ENCODE assay signal across 20 cellular contexts in the genomic region with DNA sequence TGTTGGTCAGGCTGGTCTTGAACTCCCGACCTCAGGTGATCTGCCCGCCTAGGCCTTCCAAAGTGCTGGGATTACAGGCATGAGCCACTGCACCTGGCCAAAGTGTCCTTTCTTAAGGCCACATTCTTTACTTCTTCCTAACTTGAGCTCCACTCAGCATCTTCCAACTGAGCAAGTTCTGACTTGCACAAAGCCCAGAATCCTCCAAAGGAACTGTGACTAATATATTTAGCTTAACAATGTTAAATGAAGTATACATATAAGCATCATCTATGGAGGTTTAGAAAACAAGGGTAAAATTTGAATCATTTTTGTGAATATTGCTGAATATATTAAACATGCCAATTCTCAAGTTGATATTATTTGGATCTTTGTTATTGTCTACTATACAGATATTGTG.
A peak's percentile ranks its signal among the peaks of the same experiment; 100 is the strongest.
DNase-seq lines count a peak whose midpoint lies in the region; ATAC-seq, FAIRE-seq and TF ChIP-seq lines count a peak whose summit lies in the region.
"Had no signal": no experiment of that assay in that cellular context is flagged by ENCODE, and none has a peak within 500 bp of the region (broad histone marks: within the 10 kb centered on the region; RNA-seq: fewer than 3 reads in every experiment).

No MANE protein-coding gene starts in this region.

- intact Hi-C loops in transverse colon (cut with DNase I; ENCODE audit: low total_unique reads), result no loop called here

- H3K27me3 Mint-ChIP-seq in activated naive CD4-positive, alpha-beta T cell treated with anti-CD3 and anti-CD28 coated beads, Interleukin-2, amount 50 U/mL, for 24 hours, result no peaks in the 10 kb centered on the region
- no peaks in the 10 kb centered on the region for H3K27me3 Mint-ChIP-seq in activated naive CD4-positive, alpha-beta T cell treated with anti-CD3 and anti-CD28 coated beads, Interleukin-2, amount 10 ng/mL, durations not matched to agents 7 days and 5 days
- no peaks in the 10 kb centered on the region for H3K27me3 Mint-ChIP-seq in WTC11 (ENCODE audit: low read depth)

- TF ChIP-seq EP300 in transverse colon (IDR thresholded peaks at IDR 0.05; ENCODE audit: low read depth), result no peak

- no peaks in the 10 kb centered on the region for H3K9me3 ChIP-seq in transverse colon
- H3K9me3 ChIP-seq: A549, SJCRH30 had no signal

- peak; percentile 14 for FAIRE-seq in GM19239 (lab: Jason Lieb, UNC)
- FAIRE-seq: A549, GM12892 had no signal

- CTCF ChIA-PET in activated naive CD4-positive, alpha-beta T cell treated with anti-CD3 and anti-CD28 coated beads, Interleukin-2, amount 10 ng/mL, durations not matched to agents 7 days and 5 days (lab: Charles Lee), result interaction anchor here (1.3 kb wide), 1 partner anchor 15 kb away, joined by 4 read pairs; no protein-coding TSS in a partner anchor
- CTCF ChIA-PET in WTC11 (lab: Charles Lee), result interaction anchor here (2.0 kb wide), 1 partner anchor 14 kb away, joined by 4 read pairs; no protein-coding TSS in a partner anchor

- H3K27ac Mint-ChIP-seq in activated naive CD4-positive, alpha-beta T cell treated with anti-CD3 and anti-CD28 coated beads, Interleukin-2, amount 50 U/mL, for 24 hours, result peak overlapping the region; percentile 84
- H3K27ac Mint-ChIP-seq in activated naive CD4-positive, alpha-beta T cell treated with anti-CD3 and anti-CD28 coated beads, Interleukin-2, amount 10 ng/mL, durations not matched to agents 7 days and 5 days, result no peak overlapping the region
- H3K27ac Mint-ChIP-seq in WTC11, result peak overlapping the region; percentile 36; the same call in 1 of the 2 replicates

- H3K27me3 ChIP-seq in foreskin keratinocyte, result no peaks in the 10 kb centered on the region
- H3K27me3 ChIP-seq in transverse colon, result no peaks in the 10 kb centered on the region
- H3K27me3 ChIP-seq: SJCRH30 had no signal

- peaks cover 71% of the 10 kb centered on the region for H3K4me1 Mint-ChIP-seq in activated naive CD4-positive, alpha-beta T cell treated with anti-CD3 and anti-CD28 coated beads, Interleukin-2, amount 50 U/mL, for 24 hours
- peaks cover 60% of the 10 kb centered on the region for H3K4me1 Mint-ChIP-seq in activated naive CD4-positive, alpha-beta T cell treated with anti-CD3 and anti-CD28 coated beads, Interleukin-2, amount 10 ng/mL, durations not matched to agents 7 days and 5 days
- H3K4me1 Mint-ChIP-seq in WTC11, result no peaks in the 10 kb centered on the region

- H3K27ac ChIP-seq in foreskin keratinocyte (no peak overlapping the region), transverse colon (peak overlapping the region in 2 of 4 donors; percentile 49 to 59)
- H3K27ac ChIP-seq: A549, PC-9, SJCRH30 had no signal

- no peaks in the 10 kb centered on the region for H3K9me3 Mint-ChIP-seq in activated naive CD4-positive, alpha-beta T cell treated with anti-CD3 and anti-CD28 coated beads, Interleukin-2, amount 50 U/mL, for 24 hours
- H3K9me3 Mint-ChIP-seq in activated naive CD4-positive, alpha-beta T cell treated with anti-CD3 and anti-CD28 coated beads, Interleukin-2, amount 10 ng/mL, durations not matched to agents 7 days and 5 days, result no peaks in the 10 kb centered on the region
- no peaks in the 10 kb centered on the region for H3K9me3 Mint-ChIP-seq in WTC11

- 95% methylated on average over 2 of the region's 2 CpGs; no CpG with 5 or more reads in 1 of the 2 donors for WGBS in transverse colon (ENCODE audit: low coverage in 1 of 2), 2 donors

- H3K4me3 Mint-ChIP-seq in activated naive CD4-positive, alpha-beta T cell treated with anti-CD3 and anti-CD28 coated beads, Interleukin-2, amount 50 U/mL, for 24 hours, result no peak overlapping the region
- no peak overlapping the region for H3K4me3 Mint-ChIP-seq in activated naive CD4-positive, alpha-beta T cell treated with anti-CD3 and anti-CD28 coated beads, Interleukin-2, amount 10 ng/mL, durations not matched to agents 7 days and 5 days
- H3K4me3 Mint-ChIP-seq in WTC11, result no peak overlapping the region

- H3K4me3 ChIP-seq in transverse colon, result no peak overlapping the region
- H3K4me3 ChIP-seq: A549, PC-9, SJCRH30 had no signal

- in situ Hi-C loops in transverse colon (cut with MboI; ENCODE audit: low pct_ligation_motif_present in 1 of 4, low pct_unique_long_range_greater_than_20kb in 1 of 4, low sequenced_read_pairs in 3 of 4), result no loop called here

- no peak for DNase-seq in activated naive CD4-positive, alpha-beta T cell treated with anti-CD3 and anti-CD28 coated beads, Interleukin-2, amount 10 ng/mL, durations not matched to agents 7 days and 5 days
- DNase-seq in GM19239 (ENCODE audit: insufficient read length, low spot score) (no peak), WTC11 (ENCODE audit: low spot score) (no peak), foreskin keratinocyte (peak; percentile 77 to 89), transverse colon (no peak), erythroblast (lab: John Stamatoyannopoulos, UW) (no peak), GOT3 (lab: John Stamatoyannopoulos, UW) (no peak)
- DNase-seq: DMS79, HCEC 1CT, Kasumi-1, NCI-H1092 treated with DMSO at 0.1 percent for 48 hours, NCI-H146, NCI-H2029 treated with DMSO at 0.1 percent for 48 hours, NCI-H2171, NCI-H526, PC-9, SJCRH30 had no signal

- H3K4me1 ChIP-seq in foreskin keratinocyte (peaks cover 7% of the 10 kb centered on the region), transverse colon (peaks cover 0 to 34% (median 12%) of the 10 kb centered on the region in 4 donors)
- H3K4me1 ChIP-seq: SJCRH30 had no signal

- POLR2A ChIA-PET in WTC11 (lab: Charles Lee), result no interaction called here

- no peak for TF ChIP-seq POLR2A in transverse colon (IDR thresholded peaks at IDR 0.05)
- no peak for TF ChIP-seq POLR2A in erythroblast (IDR thresholded peaks at IDR 0.05; ENCODE audit: low read length)

- ATAC-seq in WTC11, result no peak
- peak; percentile 95 for ATAC-seq in foreskin keratinocyte
- ATAC-seq: A549 had no signal

- peaks cover 15% of the 10 kb centered on the region for H3K36me3 Mint-ChIP-seq in activated naive CD4-positive, alpha-beta T cell treated with anti-CD3 and anti-CD28 coated beads, Interleukin-2, amount 50 U/mL, for 24 hours
- H3K36me3 Mint-ChIP-seq in activated naive CD4-positive, alpha-beta T cell treated with anti-CD3 and anti-CD28 coated beads, Interleukin-2, amount 10 ng/mL, durations not matched to agents 7 days and 5 days, result peaks cover 38% of the 10 kb centered on the region
- H3K36me3 Mint-ChIP-seq in WTC11, result 0 out of 2 replicates have a peak, but pooled peaks cover 2% of the 10 kb centered on the region

- TF ChIP-seq CTCF in WTC11 (IDR thresholded peaks at IDR 0.05) (no peak), foreskin keratinocyte (conservative IDR thresholded peaks at IDR 0.05) (no peak), transverse colon (IDR thresholded peaks at IDR 0.05) (no peak)

- no peaks in the 10 kb centered on the region for H3K36me3 ChIP-seq in transverse colon
- H3K36me3 ChIP-seq: SJCRH30 had no signal

TF ChIP-seq in WTC11, 78 proteins besides CTCF, POLR2A, EP300 and RAD21:
- TF ChIP-seq SMAD3 (CRISPR knock-in tag; IDR thresholded peaks at IDR 0.05; ENCODE audit: borderline replicate concordance) (no peak), SOX15 (CRISPR knock-in tag; IDR thresholded peaks at IDR 0.05) (no peak), TCF7 (CRISPR knock-in tag; IDR thresholded peaks at IDR 0.05; ENCODE audit: low read depth) (no peak), ETV6 (CRISPR knock-in tag; IDR thresholded peaks at IDR 0.05) (no peak), NFATC4 (CRISPR knock-in tag; IDR thresholded peaks at IDR 0.05) (no peak), ZNF232 (CRISPR knock-in tag; IDR thresholded peaks at IDR 0.05) (no peak), ZNF121 (CRISPR knock-in tag; IDR thresholded peaks at IDR 0.05) (no peak), HMGA2 (CRISPR knock-in tag; IDR thresholded peaks at IDR 0.05) (no peak), ZNF671 (CRISPR knock-in tag; IDR thresholded peaks at IDR 0.05) (no peak)
- TF ChIP-seq, protein P1, sequence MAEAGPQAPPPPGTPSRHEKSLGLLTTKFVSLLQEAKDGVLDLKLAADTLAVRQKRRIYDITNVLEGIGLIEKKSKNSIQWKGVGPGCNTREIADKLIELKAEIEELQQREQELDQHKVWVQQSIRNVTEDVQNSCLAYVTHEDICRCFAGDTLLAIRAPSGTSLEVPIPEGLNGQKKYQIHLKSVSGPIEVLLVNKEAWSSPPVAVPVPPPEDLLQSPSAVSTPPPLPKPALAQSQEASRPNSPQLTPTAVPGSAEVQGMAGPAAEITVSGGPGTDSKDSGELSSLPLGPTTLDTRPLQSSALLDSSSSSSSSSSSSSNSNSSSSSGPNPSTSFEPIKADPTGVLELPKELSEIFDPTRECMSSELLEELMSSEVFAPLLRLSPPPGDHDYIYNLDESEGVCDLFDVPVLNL (CRISPR knock-in tag; IDR thresholded peaks at IDR 0.05; ENCODE audit: borderline replicate concordance, low read depth), result no peak
- TF ChIP-seq, protein P2, sequence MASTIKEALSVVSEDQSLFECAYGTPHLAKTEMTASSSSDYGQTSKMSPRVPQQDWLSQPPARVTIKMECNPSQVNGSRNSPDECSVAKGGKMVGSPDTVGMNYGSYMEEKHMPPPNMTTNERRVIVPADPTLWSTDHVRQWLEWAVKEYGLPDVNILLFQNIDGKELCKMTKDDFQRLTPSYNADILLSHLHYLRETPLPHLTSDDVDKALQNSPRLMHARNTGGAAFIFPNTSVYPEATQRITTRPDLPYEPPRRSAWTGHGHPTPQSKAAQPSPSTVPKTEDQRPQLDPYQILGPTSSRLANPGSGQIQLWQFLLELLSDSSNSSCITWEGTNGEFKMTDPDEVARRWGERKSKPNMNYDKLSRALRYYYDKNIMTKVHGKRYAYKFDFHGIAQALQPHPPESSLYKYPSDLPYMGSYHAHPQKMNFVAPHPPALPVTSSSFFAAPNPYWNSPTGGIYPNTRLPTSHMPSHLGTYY (CRISPR knock-in tag; IDR thresholded peaks at IDR 0.05), result no peak
- TF ChIP-seq, protein P3, sequence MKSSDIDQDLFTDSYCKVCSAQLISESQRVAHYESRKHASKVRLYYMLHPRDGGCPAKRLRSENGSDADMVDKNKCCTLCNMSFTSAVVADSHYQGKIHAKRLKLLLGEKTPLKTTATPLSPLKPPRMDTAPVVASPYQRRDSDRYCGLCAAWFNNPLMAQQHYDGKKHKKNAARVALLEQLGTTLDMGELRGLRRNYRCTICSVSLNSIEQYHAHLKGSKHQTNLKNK (CRISPR knock-in tag; IDR thresholded peaks at IDR 0.05), result no peak
- TF ChIP-seq, protein P4, sequence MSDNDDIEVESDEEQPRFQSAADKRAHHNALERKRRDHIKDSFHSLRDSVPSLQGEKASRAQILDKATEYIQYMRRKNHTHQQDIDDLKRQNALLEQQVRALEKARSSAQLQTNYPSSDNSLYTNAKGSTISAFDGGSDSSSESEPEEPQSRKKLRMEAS (CRISPR knock-in tag; IDR thresholded peaks at IDR 0.05), result no peak

Comparison
In these comparisons a context has a peak if more than half of its experiments do, and no peak if none do; other contexts are left out.
1. DNase-seq: peak in foreskin keratinocyte (2 of 2); none in activated naive CD4-positive, alpha-beta T cell treated with anti-CD3 and anti-CD28 coated beads, Interleukin-2, amount 10 ng/mL, durations not matched to agents 7 days and 5 days (single experiment), GM19239 (single experiment), WTC11 (single experiment), transverse colon (single experiment), erythroblast (0 of 2) and GOT3 (single experiment).